ENCODE assay signal across 17 cellular contexts in genomic region chr10:122346326-122346950, GRCh38. TPM values are rescaled to one million over a fixed set of nuclear protein-coding genes. Genes with fewer than 3 reads are reported as not detected.
A peak's percentile ranks its signal among the peaks of the same experiment; 100 is the strongest.
DNase-seq lines count a peak whose midpoint lies in the region; ATAC-seq, FAIRE-seq and TF ChIP-seq lines count a peak whose summit lies in the region.
"Had no signal": no experiment of that assay in that cellular context is flagged by ENCODE, and none has a peak within 500 bp of the region (broad histone marks: within the 10 kb centered on the region; RNA-seq: fewer than 3 reads in every experiment).

No MANE protein-coding gene starts in this region.

- no peak overlapping the region for H3K14ac ChIP-seq in mesenchymal stem cell (ENCODE audit: low read length in 2 of 2)

- BruUV-seq in HepG2 (replicated peaks; lab: Mats Ljungman, UMichigan): no TSS peak

- H3K79me2 ChIP-seq in HepG2 (ENCODE audit: insufficient read depth, low read length) (no peaks in the 10 kb centered on the region), Karpas-422 (ENCODE audit: low read length) (no peaks in the 10 kb centered on the region)

- no peak overlapping the region for H3K18ac ChIP-seq in mesenchymal stem cell (ENCODE audit: low read depth in 1 of 2, low read length in 2 of 2)

- TF ChIP-seq EP300 in HepG2 (IDR thresholded peaks at IDR 0.05; ENCODE audit: low read depth in 2 of 2, low read length in 2 of 2): no peak
- TF ChIP-seq EP300 in HepG2 (CRISPR knock-in tag; IDR thresholded peaks at IDR 0.05; ENCODE audit: borderline replicate concordance): no peak
- no peak for TF ChIP-seq EP300 in suprapubic skin (IDR thresholded peaks at IDR 0.05)

- CTCF ChIA-PET in HepG2 (lab: Yijun Ruan, JAX; ENCODE audit: low intra/inter-chr PET ratio, low total read pairs): no interaction called here

- no peak overlapping the region for H4K8ac ChIP-seq in mesenchymal stem cell (ENCODE audit: low read length)

- no peak overlapping the region for H3K27ac ChIP-seq in HepG2 (ENCODE audit: extremely low read length, insufficient read depth, low read length)
- no peak overlapping the region for H3K27ac ChIP-seq in right lobe of liver
- H3K27ac ChIP-seq in Karpas-422 (ENCODE audit: low read length): no peak overlapping the region
- no peak overlapping the region for H3K27ac ChIP-seq in mesenchymal stem cell (ENCODE audit: low read length, poor library complexity, severe bottlenecking)
- peak overlapping the region; percentile 45 for H3K27ac ChIP-seq in suprapubic skin
- H3K27ac ChIP-seq: C4-2B had no signal

- H3K27me3 ChIP-seq in HepG2 (ENCODE audit: control insufficient read depth in 1 of 2, insufficient read depth in 2 of 2, low read length in 2 of 2) (no peaks in the 10 kb centered on the region), right lobe of liver (no peaks in the 10 kb centered on the region), Karpas-422 (ENCODE audit: low read length) (no peaks in the 10 kb centered on the region), mesenchymal stem cell (ENCODE audit: control insufficient read depth in 1 of 2, insufficient read depth in 1 of 2, low read length in 2 of 2) (peaks cover 0 to 9% of the 10 kb centered on the region in 2 experiments), suprapubic skin (no peaks in the 10 kb centered on the region)

- no peaks in the 10 kb centered on the region for H3K79me1 ChIP-seq in mesenchymal stem cell (replicated peaks; ENCODE audit: low read length, poor library complexity, severe bottlenecking)

- no peak overlapping the region for H2BK5ac ChIP-seq in mesenchymal stem cell (ENCODE audit: low read depth, low read length, poor library complexity, severe bottlenecking)

- H2AFZ ChIP-seq in HepG2 (ENCODE audit: low read length): no peak overlapping the region
- no peak overlapping the region for H2AFZ ChIP-seq in Karpas-422 (ENCODE audit: low read length)
- no peak overlapping the region for H2AFZ ChIP-seq in mesenchymal stem cell (ENCODE audit: low read depth, low read length)
- H2AFZ ChIP-seq: GM23338 had no signal

- no peak for TF ChIP-seq POLR2A in HepG2 (IDR thresholded peaks at IDR 0.05; ENCODE audit: insufficient read depth in 1 of 2, low read depth in 2 of 2, low read length in 2 of 2)
- no peak for TF ChIP-seq POLR2A in right lobe of liver (IDR thresholded peaks at IDR 0.05)
- TF ChIP-seq POLR2A in suprapubic skin (IDR thresholded peaks at IDR 0.05): no peak

- H3K4me3 ChIP-seq in HepG2 (replicated peaks in 1 of 3; ENCODE audit: insufficient read depth in 1 of 3, low read depth in 2 of 3, low read length in 3 of 3) (no peak overlapping the region), right lobe of liver (no peak overlapping the region), Karpas-422 (ENCODE audit: low read length) (no peak overlapping the region), mesenchymal stem cell (ENCODE audit: insufficient read depth in 1 of 2, low read depth in 1 of 2, low read length in 2 of 2) (no peak overlapping the region), suprapubic skin (no peak overlapping the region)
- H3K4me3 ChIP-seq: GM23338 had no signal

- H3K23ac ChIP-seq in mesenchymal stem cell (ENCODE audit: low read length in 2 of 2): no peak overlapping the region

- no peaks in the 10 kb centered on the region for H3K9me2 ChIP-seq in Karpas-422 (replicated peaks; ENCODE audit: insufficient read depth, low read length)

- no peak overlapping the region for H3K4me2 ChIP-seq in HepG2 (ENCODE audit: low read depth, low read length)
- H3K4me2 ChIP-seq in Karpas-422 (ENCODE audit: low read depth, low read length, poor library complexity, severe bottlenecking): peak overlapping the region; percentile 65
- no peak overlapping the region for H3K4me2 ChIP-seq in mesenchymal stem cell (ENCODE audit: low read length, poor library complexity, severe bottlenecking)
- H3K4me2 ChIP-seq: GM23338 had no signal

- no peak for FAIRE-seq in HepG2 (lab: Jason Lieb, UNC)
- FAIRE-seq: D721Med, H54 had no signal

- H2BK12ac ChIP-seq in mesenchymal stem cell (ENCODE audit: low read length in 2 of 2): no peak overlapping the region

- POLR2A ChIA-PET in HepG2 (lab: Yijun Ruan, JAX): no interaction called here

- no peak overlapping the region for H2BK15ac ChIP-seq in mesenchymal stem cell (ENCODE audit: low read depth, poor library complexity, severe bottlenecking)

- no peak overlapping the region for H4K91ac ChIP-seq in mesenchymal stem cell (ENCODE audit: low read length)

- no peak overlapping the region for H3K4ac ChIP-seq in mesenchymal stem cell (ENCODE audit: low read depth in 1 of 2, low read length in 2 of 2)

- H3K9me3 ChIP-seq in HepG2 (ENCODE audit: low read length) (peaks cover 6% of the 10 kb centered on the region; the same call in 1 of the 2 replicates), right lobe of liver (no peaks in the 10 kb centered on the region), Karpas-422 (ENCODE audit: low read length) (no peaks in the 10 kb centered on the region), mesenchymal stem cell (ENCODE audit: control insufficient read depth, low read length) (no peaks in the 10 kb centered on the region), suprapubic skin (no peaks in the 10 kb centered on the region)

- DNase-seq in HepG2 (ENCODE audit: low spot score): no peak
- no peak for DNase-seq in right lobe of liver
- no peak for DNase-seq in Karpas-422
- DNase-seq in mesenchymal stem cell: no peak
- no peak for DNase-seq in suprapubic skin (ENCODE audit: low spot score in 2 of 2)
- DNase-seq in NCI-H2029 (lab: John Stamatoyannopoulos, UW): no peak
- no peak for DNase-seq in DMS153 treated with DMSO at 0.1 percent for 48 hours (lab: John Stamatoyannopoulos, UW; ENCODE audit: unreplicated experiment)
- DNase-seq: Caco-2; CD4-positive, alpha-beta T cell; DMS79; GDM1; HCEC 1CT had no signal

- peak overlapping the region; percentile 61 for H2AK5ac ChIP-seq in mesenchymal stem cell (ENCODE audit: low read length, severe bottlenecking)

- 96% methylated on average over 4 of the region's 4 CpGs for WGBS in HepG2 (ENCODE audit: low lambda C conversion rate)
- WGBS in right lobe of liver (ENCODE audit: insufficient coverage, low coverage, low lambda C conversion rate, missing lambda C conversion rate): 94% methylated on average over 3 of the region's 4 CpGs
- 80% methylated on average over 4 of the region's 4 CpGs for WGBS in mesenchymal stem cell
- WGBS in suprapubic skin: 90% methylated on average over 4 of the region's 4 CpGs

- H3K4me1 ChIP-seq in HepG2 (ENCODE audit: insufficient read depth, low read length) (peaks cover 77% of the 10 kb centered on the region), right lobe of liver (peaks cover 0 to 5% (median 2%) of the 10 kb centered on the region in 4 donors), Karpas-422 (ENCODE audit: low read length) (peaks cover 73% of the 10 kb centered on the region), mesenchymal stem cell (ENCODE audit: control insufficient read depth, insufficient read depth, low read depth, low read length) (peaks cover 17% of the 10 kb centered on the region), suprapubic skin (peaks cover 29% of the 10 kb centered on the region)

- TF ChIP-seq CTCF in HepG2 (CRISPR knock-in tag; IDR thresholded peaks at IDR 0.05) (no peak), right lobe of liver (IDR thresholded peaks at IDR 0.05) (no peak), suprapubic skin (IDR thresholded peaks at IDR 0.05) (no peak)

- intact Hi-C loops in HepG2 (cut with micrococcal nuclease; ENCODE audit: unreplicated experiment) (no loop called here), right lobe of liver (cut with DNase I) (no loop called here)

- TF ChIP-seq RAD21 in HepG2 (CRISPR knock-in tag; IDR thresholded peaks at IDR 0.05): no peak

- in situ Hi-C loops in HepG2 (cut with HindIII; ENCODE audit: extremely low pct_ligation_motif_present, low pct_unique_long_range_greater_than_20kb): loop anchor here (5.0 kb wide), 1 partner anchor 91 kb away; no protein-coding TSS in a partner anchor

- ATAC-seq in HepG2 (no peak), right lobe of liver (no peak), HG03442 (IDR thresholded peaks at IDR 0.05; ENCODE audit: unreplicated experiment) (no peak)
- ATAC-seq: GM23338 had no signal

- H2BK120ac ChIP-seq in mesenchymal stem cell (ENCODE audit: low read depth, low read length): no peak overlapping the region

- no peaks in the 10 kb centered on the region for H3K36me3 ChIP-seq in HepG2 (replicated peaks in 1 of 2; ENCODE audit: control insufficient read depth in 1 of 2, insufficient read depth in 2 of 2, low read length in 2 of 2)
- H3K36me3 ChIP-seq in right lobe of liver: no peaks in the 10 kb centered on the region
- H3K36me3 ChIP-seq in Karpas-422 (ENCODE audit: insufficient read depth, low read length): no peaks in the 10 kb centered on the region; the same call in 1 of the 2 replicates
- no peaks in the 10 kb centered on the region for H3K36me3 ChIP-seq in mesenchymal stem cell (ENCODE audit: control insufficient read depth in 1 of 2, insufficient read depth in 2 of 2, low read depth in 1 of 2, low read length in 2 of 2)
- no peaks in the 10 kb centered on the region for H3K36me3 ChIP-seq in suprapubic skin

- H4K20me1 ChIP-seq in HepG2 (ENCODE audit: insufficient read depth, low read length) (no peaks in the 10 kb centered on the region), Karpas-422 (ENCODE audit: insufficient read depth, low read depth, low read length) (no peaks in the 10 kb centered on the region)

- H3K9ac ChIP-seq in HepG2 (ENCODE audit: insufficient read depth, low read depth, low read length) (no peak overlapping the region), Karpas-422 (ENCODE audit: low read length) (no peak overlapping the region), mesenchymal stem cell (ENCODE audit: low read length) (no peak overlapping the region)

RNA-seq across cellular contexts. Expression of gene PLEKHA1, which starts 28.1 kb away (rescaled TPM):
- total RNA-seq in HepG2 (2016; rRNA removed; fragmentation: Illumina TruSeq; extraction: Trizol) (30.8 and 32.2 TPM in 2 replicates), right lobe of liver (10 to 100 TPM; 23.1 to 42.2 (median 27.5) TPM), suprapubic skin (10 to 100 TPM; 68.2 to 91.6 (median 78.8) TPM)
- 30.5 and 35.2 TPM in 2 replicates for total RNA-seq in HepG2 (2016; cell fraction: cytosol; rRNA removed; fragmentation: Illumina TruSeq; extraction: Trizol; ENCODE audit: low read depth)
- 31.2 and 31.8 TPM in 2 replicates for total RNA-seq in HepG2 (2016; cell fraction: insoluble cytoplasmic fraction; rRNA removed; fragmentation: Illumina TruSeq; extraction: Trizol)
- total RNA-seq in HepG2 (2016; cell fraction: membrane; rRNA removed; fragmentation: Illumina TruSeq; extraction: Trizol): 30.6 and 31.8 TPM in 2 replicates
- total RNA-seq in HepG2 (2016; cell fraction: nucleus; rRNA removed; fragmentation: Illumina TruSeq; extraction: Trizol): 49.0 and 52.5 TPM in 2 replicates
- polyA plus RNA-seq in HepG2 (2011; rRNA removed): 48.6 and 53.3 TPM in 2 replicates
- 22.6 and 33.2 TPM in 2 replicates for polyA plus RNA-seq in HepG2 (2011; cell fraction: cytosol; rRNA removed)
- 69.6 and 81.2 TPM in 2 replicates for polyA plus RNA-seq in HepG2 (2011; cell fraction: nucleus; rRNA removed)
- polyA plus RNA-seq in HepG2 (2012): 47.9 and 50.2 TPM in 2 replicates
- 2.8 and 3.5 TPM in 2 replicates for polyA plus RNA-seq in HepG2 (2016; cell fraction: cytosol; fragmentation: Illumina TruSeq; extraction: Trizol; ENCODE audit: low read depth)
- 26.3 and 29.3 TPM in 2 replicates for polyA plus RNA-seq in HepG2 (2016; cell fraction: insoluble cytoplasmic fraction; fragmentation: Illumina TruSeq; extraction: Trizol; ENCODE audit: low read depth)
- polyA plus RNA-seq in HepG2 (2016; cell fraction: membrane; fragmentation: Illumina TruSeq; extraction: Trizol; ENCODE audit: low read depth): 8.7 and 10.2 TPM in 2 replicates
- polyA plus RNA-seq in HepG2 (2016; cell fraction: nucleus; fragmentation: Illumina TruSeq; extraction: Trizol; ENCODE audit: insufficient read depth, low read depth): 65.7 and 69.7 TPM in 2 replicates
- 15.3 and 18.9 TPM in 2 replicates for polyA minus RNA-seq in HepG2 (2011; rRNA and poly(A)+ RNA removed; ENCODE audit: low replicate concordance)
- polyA minus RNA-seq in HepG2 (2011; cell fraction: cytosol; rRNA and poly(A)+ RNA removed): 28.0 and 35.3 TPM in 2 replicates
- 157 and 207 TPM in 2 replicates for polyA minus RNA-seq in HepG2 (2011; cell fraction: nucleus; rRNA and poly(A)+ RNA removed)
- 1.0 and 7.3 TPM in 2 replicates for total RNA-seq in Karpas-422 (2014; rRNA removed; shearing (Covaris generic); ENCODE audit: low replicate concordance)
- 14.3 TPM for polyA plus RNA-seq in mesenchymal stem cell (2013, experiment 1 of 2)
- 15.1 TPM for polyA plus RNA-seq in mesenchymal stem cell (2013, experiment 2 of 2)
